9 cellular contexts compared by ENCODE assay signal in the genomic region with DNA sequence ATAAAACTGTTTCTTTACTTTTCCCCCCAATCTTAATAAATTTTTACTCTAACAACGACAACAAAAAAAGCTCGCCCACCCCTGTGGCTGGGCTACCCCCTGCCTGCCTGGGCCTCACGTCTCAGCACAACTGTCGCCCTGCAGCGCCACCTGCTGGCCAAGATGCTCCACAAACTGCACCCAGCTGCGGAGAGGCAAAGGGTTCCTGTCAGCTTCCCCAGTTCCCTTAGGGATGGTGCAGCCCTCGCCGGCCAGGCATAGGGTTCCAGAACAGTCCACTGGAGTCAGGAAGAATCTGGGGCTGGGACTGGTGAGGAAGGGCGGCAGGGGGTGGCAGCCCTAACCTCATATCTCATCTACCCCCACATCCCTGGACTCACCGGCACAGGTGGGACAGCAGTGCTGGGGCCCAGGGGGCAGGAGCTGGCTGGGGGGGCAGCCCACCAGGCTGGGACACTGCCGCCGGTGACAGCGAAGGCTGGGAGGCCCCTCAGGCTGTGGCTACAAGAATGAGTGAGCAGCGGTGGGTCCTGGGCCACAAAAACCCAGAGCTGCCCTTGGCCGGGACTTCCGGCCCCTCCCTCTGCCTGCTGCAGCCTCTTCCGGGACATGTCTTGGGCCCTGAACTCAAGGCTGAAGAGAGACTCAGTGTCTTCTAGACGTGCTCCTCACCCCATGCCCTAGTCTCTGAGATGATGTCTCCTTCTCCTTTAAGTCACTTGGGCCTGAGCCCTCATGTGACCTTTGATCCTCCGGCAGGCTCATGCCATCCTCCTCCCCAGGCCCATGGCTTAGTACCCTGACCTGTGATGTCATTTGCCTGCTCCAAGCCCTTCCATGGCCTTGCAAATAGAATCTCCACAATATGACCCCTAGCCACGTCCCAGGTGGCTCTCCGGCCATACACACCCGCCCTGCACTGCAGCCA. TPM values are rescaled to one million over a fixed set of nuclear protein-coding genes. Genes with fewer than 3 reads are reported as not detected.
DNase-seq lines count a peak whose midpoint lies in the region; ATAC-seq, FAIRE-seq and TF ChIP-seq lines count a peak whose summit lies in the region.
"Had no signal": no experiment of that assay in that cellular context is flagged by ENCODE, and none has a peak within 500 bp of the region (broad histone marks: within the 10 kb centered on the region; RNA-seq: fewer than 3 reads in every experiment).

No MANE protein-coding gene starts in this region.

- peak overlapping the region; percentile 70 to 79 (median 70) for H3K4me3 ChIP-seq in HepG2 (replicated peaks in 1 of 3; ENCODE audit: insufficient read depth in 1 of 3, low read depth in 2 of 3, low read length in 3 of 3)

- no peak for TF ChIP-seq EP300 in HepG2 (IDR thresholded peaks at IDR 0.05; ENCODE audit: low read depth in 2 of 2, low read length in 2 of 2)
- no peak for TF ChIP-seq EP300 in HepG2 (CRISPR knock-in tag; IDR thresholded peaks at IDR 0.05; ENCODE audit: borderline replicate concordance)

- no TSS peak for BruUV-seq in HepG2 (replicated peaks; lab: Mats Ljungman, UMichigan)

- in situ Hi-C loops in HepG2 (cut with HindIII; ENCODE audit: extremely low pct_ligation_motif_present, low pct_unique_long_range_greater_than_20kb), result loop anchor here (5.0 to 25.0 kb wide), 2 partner anchors 92 to 447 kb away; a partner anchor contains a TSS

- peak; percentile 61 for ATAC-seq in HG03025 (IDR thresholded peaks at IDR 0.05; ENCODE audit: low FRiP score, unreplicated experiment)
- peak; percentile 49 for ATAC-seq in HepG2

- TF ChIP-seq POLR2A in HepG2 (IDR thresholded peaks at IDR 0.05; ENCODE audit: insufficient read depth in 1 of 2, low read depth in 2 of 2, low read length in 2 of 2), result no peak

- intact Hi-C loops in HepG2 (cut with micrococcal nuclease; ENCODE audit: unreplicated experiment), result loop anchor here (5.0 kb wide), 1 partner anchor 412 kb away; no protein-coding TSS in a partner anchor

- DNase-seq in NCI-H1417 (lab: John Stamatoyannopoulos, UW) (peak; percentile 44 to 74 (median 68)), NCI-H1417 treated with DMSO at 0.1 percent for 48 hours (lab: John Stamatoyannopoulos, UW) (no peak), NCI-H460 (ENCODE audit: extremely low read depth, low read depth) (peak; percentile 58), caudate nucleus (lab: John Stamatoyannopoulos, UW) (peak in 56 of 61 donors; percentile 4 to 83 (median 50)), HepG2 (ENCODE audit: low spot score) (peak; percentile 44)
- DNase-seq in activated CD4-positive, CD25-positive, alpha-beta regulatory T cell treated with anti-CD3 and anti-CD28 coated beads, Interleukin-2, amount 50 U/mL, for 72 hours, result peak; percentile 89
- DNase-seq in stimulated activated CD4-positive, alpha-beta T cell treated with anti-CD3 and anti-CD28 coated beads, TNF-alpha, amount 100 ng/mL, for 24 hours (ENCODE audit: low read depth in 3 of 3), result peak; percentile 72 to 84 (median 79)

- H3K9me3 ChIP-seq in HepG2 (ENCODE audit: low read length), result no peaks in the 10 kb centered on the region

- peaks cover 39% of the 10 kb centered on the region for H3K4me1 ChIP-seq in HepG2 (ENCODE audit: insufficient read depth, low read length)

- H3K27ac ChIP-seq in caudate nucleus (ENCODE audit: low read depth, low read length), result no peak overlapping the region
- H3K27ac ChIP-seq in HepG2 (ENCODE audit: extremely low read length, insufficient read depth, low read length), result peak overlapping the region; percentile 21

- no peaks in the 10 kb centered on the region for H3K79me2 ChIP-seq in HepG2 (ENCODE audit: insufficient read depth, low read length)

- H2AFZ ChIP-seq in HepG2 (ENCODE audit: low read length), result peak overlapping the region; percentile 71

- H3K27me3 ChIP-seq in HepG2 (ENCODE audit: control insufficient read depth in 1 of 2, insufficient read depth in 2 of 2, low read length in 2 of 2), result peaks cover 0 to 10% of the 10 kb centered on the region in 2 experiments; a peak in 2 of 5 replicates

- TF ChIP-seq RAD21 in HepG2 (CRISPR knock-in tag; IDR thresholded peaks at IDR 0.05), result peak; percentile 65

- peak overlapping the region; percentile 85 for H3K4me2 ChIP-seq in HepG2 (ENCODE audit: low read depth, low read length)

- H4K20me1 ChIP-seq in HepG2 (ENCODE audit: insufficient read depth, low read length), result no peaks in the 10 kb centered on the region

- POLR2A ChIA-PET in HepG2 (lab: Yijun Ruan, JAX), result interaction anchor here (0.7 to 1.5 kb wide), 3 partner anchors 21 to 341 kb away, joined by 3 to 12 read pairs (median 3); a partner anchor contains a TSS

- H3K9ac ChIP-seq in HepG2 (ENCODE audit: insufficient read depth, low read depth, low read length), result peak overlapping the region; percentile 45; the same call in 1 of the 2 replicates

- WGBS in HepG2 (ENCODE audit: low lambda C conversion rate), result 11% methylated on average over 10 of the region's 22 CpGs

- TF ChIP-seq CTCF in HepG2 (CRISPR knock-in tag; IDR thresholded peaks at IDR 0.05), result peak; percentile 96

- H3K36me3 ChIP-seq in HepG2 (replicated peaks in 1 of 2; ENCODE audit: control insufficient read depth in 1 of 2, insufficient read depth in 2 of 2, low read length in 2 of 2), result no peaks in the 10 kb centered on the region

- CTCF ChIA-PET in HepG2 (lab: Yijun Ruan, JAX; ENCODE audit: low intra/inter-chr PET ratio, low total read pairs), result interaction anchor here (1.5 kb wide), 1 partner anchor 41 kb away, joined by 13 read pairs; no protein-coding TSS in a partner anchor

- peak; percentile 37 for FAIRE-seq in HepG2 (lab: Jason Lieb, UNC)
- FAIRE-seq: A204.1 had no signal

RNA-seq across cellular contexts. Expression of a gene that starts 21.2 kb away (rescaled TPM):
- total RNA-seq in NCI-H460 (2014; rRNA removed; shearing (Covaris generic)), result 68.0 and 78.5 TPM in 2 replicates
- 154 and 290 TPM in 2 replicates for polyA plus RNA-seq in NCI-H460 (2014; cell fraction: nucleus; rRNA removed)
- 87.2 and 107 TPM in 2 replicates for total RNA-seq in HepG2 (2016; rRNA removed; fragmentation: Illumina TruSeq; extraction: Trizol)
- 91.7 and 127 TPM in 2 replicates for total RNA-seq in HepG2 (2016; cell fraction: cytosol; rRNA removed; fragmentation: Illumina TruSeq; extraction: Trizol; ENCODE audit: low read depth)
- 86.6 and 128 TPM in 2 replicates for total RNA-seq in HepG2 (2016; cell fraction: insoluble cytoplasmic fraction; rRNA removed; fragmentation: Illumina TruSeq; extraction: Trizol)
- 87.9 and 101 TPM in 2 replicates for total RNA-seq in HepG2 (2016; cell fraction: membrane; rRNA removed; fragmentation: Illumina TruSeq; extraction: Trizol)
- 29.8 and 31.5 TPM in 2 replicates for total RNA-seq in HepG2 (2016; cell fraction: nucleus; rRNA removed; fragmentation: Illumina TruSeq; extraction: Trizol)
- 132 and 144 TPM in 2 replicates for polyA plus RNA-seq in HepG2 (2011; rRNA removed)
- 149 and 216 TPM in 2 replicates for polyA plus RNA-seq in HepG2 (2011; cell fraction: cytosol; rRNA removed)
- 54.3 and 63.6 TPM in 2 replicates for polyA plus RNA-seq in HepG2 (2011; cell fraction: nucleus; rRNA removed)
- polyA plus RNA-seq in HepG2 (2012), result 127 and 131 TPM in 2 replicates
- polyA plus RNA-seq in HepG2 (2016; cell fraction: cytosol; fragmentation: Illumina TruSeq; extraction: Trizol; ENCODE audit: low read depth), result 134 and 154 TPM in 2 replicates
- polyA plus RNA-seq in HepG2 (2016; cell fraction: insoluble cytoplasmic fraction; fragmentation: Illumina TruSeq; extraction: Trizol; ENCODE audit: low read depth), result 186 and 188 TPM in 2 replicates
- polyA plus RNA-seq in HepG2 (2016; cell fraction: membrane; fragmentation: Illumina TruSeq; extraction: Trizol; ENCODE audit: low read depth), result 130 and 137 TPM in 2 replicates
- polyA plus RNA-seq in HepG2 (2016; cell fraction: nucleus; fragmentation: Illumina TruSeq; extraction: Trizol; ENCODE audit: insufficient read depth, low read depth), result 74.2 and 75.8 TPM in 2 replicates
- 39.4 and 64.2 TPM in 2 replicates for polyA minus RNA-seq in HepG2 (2011; rRNA and poly(A)+ RNA removed; ENCODE audit: low replicate concordance)
- 18.0 and 20.1 TPM in 2 replicates for polyA minus RNA-seq in HepG2 (2011; cell fraction: cytosol; rRNA and poly(A)+ RNA removed)
- 9.9 and 10.6 TPM in 2 replicates for polyA minus RNA-seq in HepG2 (2011; cell fraction: nucleus; rRNA and poly(A)+ RNA removed)

RNA-seq across cellular contexts. Expression of a gene that starts 26.6 kb away (rescaled TPM):
- not detected in 2 replicates for total RNA-seq in NCI-H460 (2014; rRNA removed; shearing (Covaris generic))
- polyA plus RNA-seq in NCI-H460 (2014; cell fraction: nucleus; rRNA removed), result not detected in 2 replicates
- total RNA-seq in HepG2 (2016; rRNA removed; fragmentation: Illumina TruSeq; extraction: Trizol), result 0.22 and 1.0 TPM in 2 replicates
- total RNA-seq in HepG2 (2016; cell fraction: cytosol; rRNA removed; fragmentation: Illumina TruSeq; extraction: Trizol; ENCODE audit: low read depth), result 0.26 and 0.51 TPM in 2 replicates
- total RNA-seq in HepG2 (2016; cell fraction: insoluble cytoplasmic fraction; rRNA removed; fragmentation: Illumina TruSeq; extraction: Trizol), result 0.37 and 1.2 TPM in 2 replicates
- 0.28 and 0.48 TPM in 2 replicates for total RNA-seq in HepG2 (2016; cell fraction: membrane; rRNA removed; fragmentation: Illumina TruSeq; extraction: Trizol)
- total RNA-seq in HepG2 (2016; cell fraction: nucleus; rRNA removed; fragmentation: Illumina TruSeq; extraction: Trizol), result 1.3 and 2.0 TPM in 2 replicates
- 0.37 and 0.46 TPM in 2 replicates for polyA plus RNA-seq in HepG2 (2011; rRNA removed)
- polyA plus RNA-seq in HepG2 (2011; cell fraction: cytosol; rRNA removed), result 0.12 and 0.31 TPM in 2 replicates
- 6.6 and 8.0 TPM in 2 replicates for polyA plus RNA-seq in HepG2 (2011; cell fraction: nucleus; rRNA removed)
- polyA plus RNA-seq in HepG2 (2012), result 0.28 TPM in 2 replicates
- 0.09 and 0.12 TPM in 2 replicates for polyA plus RNA-seq in HepG2 (2016; cell fraction: cytosol; fragmentation: Illumina TruSeq; extraction: Trizol; ENCODE audit: low read depth)
- 0.17 and 0.24 TPM in 2 replicates for polyA plus RNA-seq in HepG2 (2016; cell fraction: insoluble cytoplasmic fraction; fragmentation: Illumina TruSeq; extraction: Trizol; ENCODE audit: low read depth)
- polyA plus RNA-seq in HepG2 (2016; cell fraction: membrane; fragmentation: Illumina TruSeq; extraction: Trizol; ENCODE audit: low read depth), result 0.20 and 0.23 TPM in 2 replicates
- polyA plus RNA-seq in HepG2 (2016; cell fraction: nucleus; fragmentation: Illumina TruSeq; extraction: Trizol; ENCODE audit: insufficient read depth, low read depth), result 2.1 and 3.1 TPM in 2 replicates
- 0.07 and 0.58 TPM in 2 replicates for polyA minus RNA-seq in HepG2 (2011; rRNA and poly(A)+ RNA removed; ENCODE audit: low replicate concordance)
- not detected in 2 replicates for polyA minus RNA-seq in HepG2 (2011; cell fraction: cytosol; rRNA and poly(A)+ RNA removed)
- 1.1 and 1.4 TPM in 2 replicates for polyA minus RNA-seq in HepG2 (2011; cell fraction: nucleus; rRNA and poly(A)+ RNA removed)

RNA-seq across cellular contexts. Expression of a gene that starts 53.7 kb away (rescaled TPM):
- total RNA-seq in NCI-H460 (2014; rRNA removed; shearing (Covaris generic)), result 0.57 and 0.69 TPM in 2 replicates
- 0.01 and 0.54 TPM in 2 replicates for polyA plus RNA-seq in NCI-H460 (2014; cell fraction: nucleus; rRNA removed)
- total RNA-seq in HepG2 (2016; rRNA removed; fragmentation: Illumina TruSeq; extraction: Trizol), result 0.01 and 0.02 TPM in 2 replicates
- not detected in 2 replicates for total RNA-seq in HepG2 (2016; cell fraction: cytosol; rRNA removed; fragmentation: Illumina TruSeq; extraction: Trizol; ENCODE audit: low read depth)
- total RNA-seq in HepG2 (2016; cell fraction: insoluble cytoplasmic fraction; rRNA removed; fragmentation: Illumina TruSeq; extraction: Trizol), result under 0.01 TPM in 1 of 2 replicates, not detected in the other
- not detected in 2 replicates for total RNA-seq in HepG2 (2016; cell fraction: membrane; rRNA removed; fragmentation: Illumina TruSeq; extraction: Trizol)
- 0.06 TPM in 1 of 2 replicates, not detected in the other for total RNA-seq in HepG2 (2016; cell fraction: nucleus; rRNA removed; fragmentation: Illumina TruSeq; extraction: Trizol)
- polyA plus RNA-seq in HepG2 (2011; rRNA removed), result 0.01 TPM in 1 of 2 replicates, not detected in the other
- polyA plus RNA-seq in HepG2 (2011; cell fraction: cytosol; rRNA removed), result 0.01 TPM in 2 replicates
- polyA plus RNA-seq in HepG2 (2011; cell fraction: nucleus; rRNA removed), result 0.02 and 0.05 TPM in 2 replicates
- 0.01 TPM in 1 of 2 replicates, not detected in the other for polyA plus RNA-seq in HepG2 (2012)
- polyA plus RNA-seq in HepG2 (2016; cell fraction: cytosol; fragmentation: Illumina TruSeq; extraction: Trizol; ENCODE audit: low read depth), result not detected in 2 replicates
- polyA plus RNA-seq in HepG2 (2016; cell fraction: insoluble cytoplasmic fraction; fragmentation: Illumina TruSeq; extraction: Trizol; ENCODE audit: low read depth), result not detected in 2 replicates
- polyA plus RNA-seq in HepG2 (2016; cell fraction: membrane; fragmentation: Illumina TruSeq; extraction: Trizol; ENCODE audit: low read depth), result not detected in 2 replicates
- not detected in 2 replicates for polyA plus RNA-seq in HepG2 (2016; cell fraction: nucleus; fragmentation: Illumina TruSeq; extraction: Trizol; ENCODE audit: insufficient read depth, low read depth)
- 0.16 and 0.19 TPM in 2 replicates for polyA minus RNA-seq in HepG2 (2011; rRNA and poly(A)+ RNA removed; ENCODE audit: low replicate concordance)
- 0.09 and 0.10 TPM in 2 replicates for polyA minus RNA-seq in HepG2 (2011; cell fraction: cytosol; rRNA and poly(A)+ RNA removed)
- under 0.01 TPM in 1 of 2 replicates, not detected in the other for polyA minus RNA-seq in HepG2 (2011; cell fraction: nucleus; rRNA and poly(A)+ RNA removed)

RNA-seq across cellular contexts. Expression of a gene that starts 53.8 kb away (rescaled TPM):
- 6.5 and 9.3 TPM in 2 replicates for total RNA-seq in NCI-H460 (2014; rRNA removed; shearing (Covaris generic))
- polyA plus RNA-seq in NCI-H460 (2014; cell fraction: nucleus; rRNA removed), result 7.4 and 14.5 TPM in 2 replicates
- 2.0 and 2.9 TPM in 2 replicates for total RNA-seq in HepG2 (2016; rRNA removed; fragmentation: Illumina TruSeq; extraction: Trizol)
- 1.1 and 1.9 TPM in 2 replicates for total RNA-seq in HepG2 (2016; cell fraction: cytosol; rRNA removed; fragmentation: Illumina TruSeq; extraction: Trizol; ENCODE audit: low read depth)
- total RNA-seq in HepG2 (2016; cell fraction: insoluble cytoplasmic fraction; rRNA removed; fragmentation: Illumina TruSeq; extraction: Trizol), result 1.9 and 3.1 TPM in 2 replicates
- 2.0 and 3.2 TPM in 2 replicates for total RNA-seq in HepG2 (2016; cell fraction: membrane; rRNA removed; fragmentation: Illumina TruSeq; extraction: Trizol)
- total RNA-seq in HepG2 (2016; cell fraction: nucleus; rRNA removed; fragmentation: Illumina TruSeq; extraction: Trizol), result 2.9 and 3.4 TPM in 2 replicates
- polyA plus RNA-seq in HepG2 (2011; rRNA removed), result 2.0 and 2.4 TPM in 2 replicates
- 1.2 and 1.5 TPM in 2 replicates for polyA plus RNA-seq in HepG2 (2011; cell fraction: cytosol; rRNA removed)
- 9.9 and 12.9 TPM in 2 replicates for polyA plus RNA-seq in HepG2 (2011; cell fraction: nucleus; rRNA removed)
- polyA plus RNA-seq in HepG2 (2012), result 0.66 and 0.88 TPM in 2 replicates
- 1.1 TPM in 2 replicates for polyA plus RNA-seq in HepG2 (2016; cell fraction: cytosol; fragmentation: Illumina TruSeq; extraction: Trizol; ENCODE audit: low read depth)
- polyA plus RNA-seq in HepG2 (2016; cell fraction: insoluble cytoplasmic fraction; fragmentation: Illumina TruSeq; extraction: Trizol; ENCODE audit: low read depth), result 2.0 and 3.3 TPM in 2 replicates
- 1.5 and 2.4 TPM in 2 replicates for polyA plus RNA-seq in HepG2 (2016; cell fraction: membrane; fragmentation: Illumina TruSeq; extraction: Trizol; ENCODE audit: low read depth)
- polyA plus RNA-seq in HepG2 (2016; cell fraction: nucleus; fragmentation: Illumina TruSeq; extraction: Trizol; ENCODE audit: insufficient read depth, low read depth), result 9.3 and 11.8 TPM in 2 replicates
- 0.61 and 1.8 TPM in 2 replicates for polyA minus RNA-seq in HepG2 (2011; rRNA and poly(A)+ RNA removed; ENCODE audit: low replicate concordance)
- polyA minus RNA-seq in HepG2 (2011; cell fraction: cytosol; rRNA and poly(A)+ RNA removed), result 0.79 and 1.8 TPM in 2 replicates
- 0.52 and 1.1 TPM in 2 replicates for polyA minus RNA-seq in HepG2 (2011; cell fraction: nucleus; rRNA and poly(A)+ RNA removed)
